9 cellular contexts compared by ENCODE assay signal in genomic region chr13:101415358-101416174, GRCh38. TPM values are rescaled to one million over a fixed set of nuclear protein-coding genes. Genes with fewer than 3 reads are reported as not detected.
DNase-seq lines count a peak whose midpoint lies in the region; ATAC-seq and TF ChIP-seq lines count a peak whose summit lies in the region.
"Had no signal": no experiment of that assay in that cellular context is flagged by ENCODE, and none has a peak within 500 bp of the region (broad histone marks: within the 10 kb centered on the region; RNA-seq: fewer than 3 reads in every experiment).

No MANE protein-coding gene starts in this region.

- TF ChIP-seq EP300 in sigmoid colon (IDR thresholded peaks at IDR 0.05) = no peak

- H3K9me3 ChIP-seq in PC-3 (ENCODE audit: low read length) = no peaks in the 10 kb centered on the region
- H3K9me3 ChIP-seq in sigmoid colon = no peaks in the 10 kb centered on the region
- H3K9me3 ChIP-seq in colonic mucosa = no peaks in the 10 kb centered on the region

- no peaks in the 10 kb centered on the region for H4K20me1 ChIP-seq in PC-3 (ENCODE audit: low read length)

- DNase-seq in PC-3 (no peak), Right ventricle myocardium superior (no peak), sigmoid colon (no peak), colonic mucosa (no peak), kidney glomerular epithelial cell (lab: John Stamatoyannopoulos, UW) (no peak), mucosa of gallbladder (ENCODE audit: low spot score) (no peak)

- no peaks in the 10 kb centered on the region for H3F3A ChIP-seq in PC-3 (ENCODE audit: low read length, unreplicated experiment)

- BruUV-seq in PC-3 (replicated peaks; lab: Mats Ljungman, UMichigan) = no TSS peak

- no peak for TF ChIP-seq POLR2A in sigmoid colon (IDR thresholded peaks at IDR 0.05)

- H3K4me1 ChIP-seq in PC-3 (ENCODE audit: insufficient read depth, low read length) (peaks cover 22% of the 10 kb centered on the region), sigmoid colon (peaks cover 0 to 15% (median 12%) of the 10 kb centered on the region in 4 donors), colonic mucosa (no peaks in the 10 kb centered on the region)

- H3K27me3 ChIP-seq in PC-3 (ENCODE audit: low read length) (no peaks in the 10 kb centered on the region), sigmoid colon (peaks cover 9 to 29% (median 13%) of the 10 kb centered on the region in 3 donors), colonic mucosa (peaks cover 23% of the 10 kb centered on the region)

- no peaks in the 10 kb centered on the region for H3K9me2 ChIP-seq in PC-3 (replicated peaks; ENCODE audit: low read length)

- H3K36me3 ChIP-seq in PC-3 (ENCODE audit: low read depth, low read length) (no peaks in the 10 kb centered on the region), sigmoid colon (no peaks in the 10 kb centered on the region), colonic mucosa (no peaks in the 10 kb centered on the region)

- H3K9ac ChIP-seq in PC-3 (ENCODE audit: low read length) (peak overlapping the region; percentile 87; the same call in 1 of the 2 replicates), colonic mucosa (ENCODE audit: low read depth in 2 of 2, low read length in 2 of 2) (no peak overlapping the region)

- H3K27ac ChIP-seq in PC-3 (ENCODE audit: low read length) (no peak overlapping the region), sigmoid colon (no peak overlapping the region), colonic mucosa (no peak overlapping the region)

- H2AFZ ChIP-seq in PC-3 (ENCODE audit: low read length) = 0 out of 2 replicates have a peak overlapping the region, but pooled peaks have one; percentile 42

- CTCF ChIA-PET in PC-3 (lab: Charles Lee) = no interaction called here

- peak; percentile 47 for ATAC-seq in GM19468 (IDR thresholded peaks at IDR 0.05; ENCODE audit: extremely low read depth, unreplicated experiment)
- no peak for ATAC-seq in PC-3
- ATAC-seq in Right ventricle myocardium superior (ENCODE audit: poor library complexity) = peak; percentile 62
- no peak for ATAC-seq in GM21529 (IDR thresholded peaks at IDR 0.05; ENCODE audit: unreplicated experiment)

- TF ChIP-seq CTCF in PC-3 (conservative IDR thresholded peaks at IDR 0.05; ENCODE audit: low read depth, low read length) = no peak
- TF ChIP-seq CTCF in sigmoid colon (IDR thresholded peaks at IDR 0.05) = no peak
- TF ChIP-seq CTCF in colonic mucosa (IDR thresholded peaks at IDR 0.05) = no peak

- H3K4me2 ChIP-seq in PC-3 (ENCODE audit: low read length) = peak overlapping the region; percentile 96

- H3K4me3 ChIP-seq in PC-3 (ENCODE audit: low read length) (peak overlapping the region; percentile 91), sigmoid colon (peak overlapping the region in 3 of 4 donors; percentile 36 to 47 (median 45)), colonic mucosa (no peak overlapping the region)

- intact Hi-C loops in PC-3 (cut with micrococcal nuclease) = loop anchor here (2.0 to 5.0 kb wide), 2 partner anchors 37 to 97 kb away; partner anchors contain the start of gene ITGBL1
- intact Hi-C loops in Right ventricle myocardium superior (cut with DNase I) = no loop called here
- intact Hi-C loops in sigmoid colon (cut with DNase I) = no loop called here
- intact Hi-C loops in colonic mucosa (cut with DNase I) = no loop called here

- WGBS in sigmoid colon, 2 donors = 16 to 24% methylated on average over 43 of the region's 43 CpGs

- POLR2A ChIA-PET in PC-3 (lab: Charles Lee; ENCODE audit: unreplicated experiment) = interaction anchor here (1.0 kb wide), 1 partner anchor 37 kb away, joined by 3 read pairs; no protein-coding TSS in a partner anchor

- H3K79me2 ChIP-seq in PC-3 (ENCODE audit: low read length) = peaks cover 21% of the 10 kb centered on the region

RNA-seq across cellular contexts. Expression of gene NALCN, which starts 0.7 kb away (rescaled TPM):
- total RNA-seq in PC-3 (2014; rRNA removed) (6.4 and 11.8 TPM in 2 replicates), Right ventricle myocardium superior (8.2 TPM), sigmoid colon (1 to 10 TPM in 1 of 4 donors, under 1 TPM in 3; 0.33 to 1.1 (median 0.83) TPM), colonic mucosa (under 1 TPM; 0.22 to 0.27 TPM), mucosa of gallbladder (6.8 TPM)
- polyA plus RNA-seq in sigmoid colon = under 1 TPM in 1 of 3 donors, not detected in 2; 0.23 TPM
- total RNA-seq: activated CD8-positive, alpha-beta memory T cell treated with anti-CD3 and anti-CD28 coated beads for 36 hours had no signal

RNA-seq across cellular contexts. Expression of gene ITGBL1, which starts 36.9 kb away (rescaled TPM):
- 37.1 and 42.0 TPM in 2 replicates for total RNA-seq in PC-3 (2014; rRNA removed)
- total RNA-seq in Right ventricle myocardium superior = 6.8 TPM
- 10 to 100 TPM in 1 of 4 donors, 1 to 10 TPM in 2, under 1 TPM in 1; 0.81 to 15.0 (median 1.6) TPM for total RNA-seq in sigmoid colon
- 1 to 10 TPM in 1 of 3 donors, under 1 TPM in 1, not detected in 1; 0.16 to 3.0 TPM for polyA plus RNA-seq in sigmoid colon
- total RNA-seq in colonic mucosa = under 1 TPM; 0.25 to 0.72 TPM
- total RNA-seq in mucosa of gallbladder = 16.2 TPM
- total RNA-seq: activated CD8-positive, alpha-beta memory T cell treated with anti-CD3 and anti-CD28 coated beads for 36 hours had no signal

Comparison
In these comparisons a context has a peak if more than half of its experiments do, and no peak if none do; other contexts are left out.
1. ATAC-seq: peak in GM19468 (single experiment) and Right ventricle myocardium superior (single experiment); none in PC-3 (single experiment) and GM21529 (single experiment).